27 cellular contexts compared by ENCODE assay signal in genomic region chr10:116827214-116827671, GRCh38. TPM values are rescaled to one million over a fixed set of nuclear protein-coding genes. Genes with fewer than 3 reads are reported as not detected.
DNase-seq lines count a peak whose midpoint lies in the region; ATAC-seq, FAIRE-seq and TF ChIP-seq lines count a peak whose summit lies in the region.
"Had no signal": no experiment of that assay in that cellular context is flagged by ENCODE, and none has a peak within 500 bp of the region (broad histone marks: within the 10 kb centered on the region; RNA-seq: fewer than 3 reads in every experiment).

No MANE protein-coding gene starts in this region.

- no peak overlapping the region for H3K4me2 ChIP-seq in K562 (ENCODE audit: insufficient read depth, low read length)
- no peak overlapping the region for H3K4me2 ChIP-seq in HepG2 (ENCODE audit: low read depth, low read length)
- H3K4me2 ChIP-seq: BLaER1 treated with 17β-estradiol and CSF1 and Interleukin-3, amounts not matched to agents 10 nM and 100 nM; KMS-11 had no signal

- H3K4me1 Mint-ChIP-seq in Caco-2 (ENCODE audit: low read depth, unreplicated experiment) = no peaks in the 10 kb centered on the region
- H3K4me1 Mint-ChIP-seq: activated naive CD4-positive, alpha-beta T cell treated with anti-CD3 and anti-CD28 coated beads, Interleukin-2, amount 10 ng/mL, durations not matched to agents 7 days and 5 days had no signal

- FAIRE-seq in K562 (lab: Jason Lieb, UNC) (no peak), HepG2 (lab: Jason Lieb, UNC) (no peak), small intestine (lab: Jason Lieb, UNC) (no peak)

- H3K36me3 ChIP-seq in heart left ventricle (no peaks in the 10 kb centered on the region), K562 (ENCODE audit: control insufficient read depth, insufficient read depth, low read length) (no peaks in the 10 kb centered on the region), HepG2 (replicated peaks in 1 of 2; ENCODE audit: control insufficient read depth in 1 of 2, insufficient read depth in 2 of 2, low read length in 2 of 2) (no peaks in the 10 kb centered on the region), vagina (no peaks in the 10 kb centered on the region), Caco-2 (ENCODE audit: control insufficient read depth, insufficient read depth, low read length) (no peaks in the 10 kb centered on the region), small intestine (ENCODE audit: control insufficient read depth in 2 of 2, insufficient read depth in 2 of 2, low read length in 2 of 2) (no peaks in the 10 kb centered on the region)
- H3K36me3 ChIP-seq: BLaER1 treated with 17β-estradiol and CSF1 and Interleukin-3, amounts not matched to agents 10 nM and 100 nM; ovary; right atrium auricular region had no signal

- in situ Hi-C loops in K562 (cut with MboI) (no loop called here), HepG2 (cut with HindIII; ENCODE audit: extremely low pct_ligation_motif_present, low pct_unique_long_range_greater_than_20kb) (no loop called here)

- CTCF ChIA-PET in K562 (lab: Yijun Ruan, JAX; ENCODE audit: low intra/inter-chr PET ratio) = no interaction called here
- CTCF ChIA-PET in HepG2 (lab: Yijun Ruan, JAX; ENCODE audit: low intra/inter-chr PET ratio, low total read pairs) = no interaction called here
- CTCF ChIA-PET in Caco-2 (lab: Charles Lee) = interaction anchor here (0.8 to 1.5 kb wide), 3 partner anchors 10 to 348 kb away, joined by 3 to 6 read pairs (median 6); no protein-coding TSS in a partner anchor

- intact Hi-C loops in cardiac septum (cut with DNase I) = no loop called here
- intact Hi-C loops in heart left ventricle (cut with DNase I) = no loop called here
- intact Hi-C loops in K562 (cut with micrococcal nuclease) = no loop called here
- intact Hi-C loops in HepG2 (cut with micrococcal nuclease; ENCODE audit: unreplicated experiment) = no loop called here
- intact Hi-C loops in vagina (cut with DNase I) = no loop called here
- intact Hi-C loops in Caco-2 (cut with micrococcal nuclease; ENCODE audit: unreplicated experiment) = no loop called here

- H3K27ac ChIP-seq in heart left ventricle (no peak overlapping the region), K562 (ENCODE audit: extremely low read depth, low read depth, low read length) (no peak overlapping the region), HepG2 (ENCODE audit: extremely low read length, insufficient read depth, low read length) (no peak overlapping the region), vagina (no peak overlapping the region), small intestine (ENCODE audit: low read depth in 1 of 2, low read length in 1 of 2) (no peak overlapping the region)
- H3K27ac ChIP-seq: 22Rv1; BLaER1 treated with 17β-estradiol and CSF1 and Interleukin-3, amounts not matched to agents 10 nM and 100 nM; KMS-11; ovary; right atrium auricular region; stomach; tibial nerve had no signal

- H3K79me2 ChIP-seq in K562 (ENCODE audit: control insufficient read depth, insufficient read depth, low read length) (no peaks in the 10 kb centered on the region), HepG2 (ENCODE audit: insufficient read depth, low read length) (no peaks in the 10 kb centered on the region)

- H3K9me3 ChIP-seq in heart left ventricle = no peaks in the 10 kb centered on the region
- H3K9me3 ChIP-seq in K562 (replicated peaks; ENCODE audit: control insufficient read depth, insufficient read depth, low read depth, low read length) = no peaks in the 10 kb centered on the region
- H3K9me3 ChIP-seq in HepG2 (ENCODE audit: low read length) = no peaks in the 10 kb centered on the region
- no peaks in the 10 kb centered on the region for H3K9me3 ChIP-seq in vagina
- H3K9me3 ChIP-seq in Caco-2 = no peaks in the 10 kb centered on the region
- H3K9me3 ChIP-seq in small intestine (ENCODE audit: control insufficient read depth, low read depth) = no peaks in the 10 kb centered on the region
- H3K9me3 ChIP-seq: ovary, right atrium auricular region, stomach, tibial nerve had no signal

- 76 to 88% (median 86%) methylated on average over 4 to 11 of the region's 11 CpGs for WGBS in heart left ventricle, 4 donors
- WGBS in K562 (ENCODE audit: insufficient coverage, low coverage, missing lambda C conversion rate) = 2% methylated on average over 8 of the region's 11 CpGs
- WGBS in HepG2 (ENCODE audit: low lambda C conversion rate) = 80% methylated on average over 2 of the region's 11 CpGs
- 90% methylated on average over 11 of the region's 11 CpGs for WGBS in small intestine, 3 donors

- H3K9me3 Mint-ChIP-seq in Caco-2 (ENCODE audit: unreplicated experiment) = no peaks in the 10 kb centered on the region
- H3K9me3 Mint-ChIP-seq: activated naive CD4-positive, alpha-beta T cell treated with anti-CD3 and anti-CD28 coated beads, Interleukin-2, amount 10 ng/mL, durations not matched to agents 7 days and 5 days had no signal

- DNase-seq in cardiac septum (ENCODE audit: low spot score) (peak; percentile 69), heart left ventricle (no peak), K562 (ENCODE audit: extremely low read depth in 1 of 4, low spot score in 3 of 4) (peak in 1 of 4 experiments; percentile 6), HepG2 (ENCODE audit: low spot score) (no peak), vagina (ENCODE audit: extremely low spot score in 2 of 2) (peak; percentile 75 to 84), Caco-2 (no peak), small intestine (no peak)
- DNase-seq: activated CD4-positive, CD25-positive, alpha-beta regulatory T cell treated with anti-CD3 and anti-CD28 coated beads, Interleukin-2, amount 50 U/mL, for 72 hours; activated naive CD4-positive, alpha-beta T cell treated with anti-CD3 and anti-CD28 coated beads, Interleukin-2, amount 10 ng/mL, durations not matched to agents 7 days and 5 days; activated T-cell treated with anti-CD3 and anti-CD28 coated beads, Interleukin-2, amount 50 U/mL, for 48 hours; mammary epithelial cell; NCI-H187 treated with DMSO at 0.1 percent for 48 hours; NCI-H2227 treated with DMSO at 0.1 percent for 48 hours; NCI-H748 treated with DMSO at 0.1 percent for 48 hours; OCI-M1; ovary; stimulated activated CD4-positive, alpha-beta T cell treated with anti-CD3 and anti-CD28 coated beads, Interleukin-12 subunit alpha, Interleukin-12 subunit beta, amount 100 ng/mL, for 4 hours; stomach had no signal

- H2AFZ ChIP-seq in K562 (ENCODE audit: low read depth, low read length) = no peak overlapping the region
- H2AFZ ChIP-seq in HepG2 (ENCODE audit: low read length) = no peak overlapping the region

- no peaks in the 10 kb centered on the region for H3K9me1 ChIP-seq in K562 (ENCODE audit: control insufficient read depth, insufficient read depth, low read length)

- BruUV-seq in K562 (replicated peaks; lab: Mats Ljungman, UMichigan) = no TSS peak
- BruUV-seq in HepG2 (replicated peaks; lab: Mats Ljungman, UMichigan) = no TSS peak
- BruUV-seq in Caco-2 (replicated peaks; lab: Mats Ljungman, UMichigan) = no TSS peak

- no peak for TF ChIP-seq RAD21 in K562 (CRISPR knock-in tag; conservative IDR thresholded peaks at IDR 0.05 in 1 of 2, IDR thresholded peaks at IDR 0.05 in 1 of 2)
- no peak for TF ChIP-seq RAD21 in HepG2 (CRISPR knock-in tag; IDR thresholded peaks at IDR 0.05)

- no peak overlapping the region for H3K4me3 ChIP-seq in heart left ventricle
- no peak overlapping the region for H3K4me3 ChIP-seq in K562
- H3K4me3 ChIP-seq in HepG2 (replicated peaks in 1 of 3; ENCODE audit: insufficient read depth in 1 of 3, low read depth in 2 of 3, low read length in 3 of 3) = no peak overlapping the region
- H3K4me3 ChIP-seq in vagina = no peak overlapping the region
- H3K4me3 ChIP-seq in Caco-2 (ENCODE audit: low read depth, low read length) = no peak overlapping the region
- no peak overlapping the region for H3K4me3 ChIP-seq in small intestine (ENCODE audit: low read depth in 1 of 2, low read length in 2 of 2)
- H3K4me3 ChIP-seq: BLaER1 treated with 17β-estradiol and CSF1 and Interleukin-3, amounts not matched to agents 10 nM and 100 nM; ovary; right atrium auricular region; stomach; tibial nerve had no signal

- ATAC-seq in heart left ventricle (no peak), K562 (peak; percentile 49; the same call in 1 of the 3 replicates), HepG2 (no peak; the same call in 2 of the 3 replicates), GM21717 (IDR thresholded peaks at IDR 0.05; ENCODE audit: unreplicated experiment) (no peak)
- ATAC-seq: Right ventricle myocardium inferior had no signal

- no peaks in the 10 kb centered on the region for H3K4me1 ChIP-seq in heart left ventricle
- H3K4me1 ChIP-seq in K562 (replicated peaks in 1 of 2; ENCODE audit: control insufficient read depth in 2 of 2, insufficient read depth in 2 of 2, low read length in 2 of 2) = 0 out of 5 replicates have a peak, but pooled peaks cover 0 to 3% of the 10 kb centered on the region in 2 experiments
- H3K4me1 ChIP-seq in HepG2 (ENCODE audit: insufficient read depth, low read length) = no peaks in the 10 kb centered on the region
- H3K4me1 ChIP-seq in vagina = no peaks in the 10 kb centered on the region
- no peaks in the 10 kb centered on the region for H3K4me1 ChIP-seq in Caco-2
- H3K4me1 ChIP-seq in small intestine (ENCODE audit: control insufficient read depth in 2 of 2, insufficient read depth in 1 of 2, low read depth in 1 of 2, low read length in 1 of 2) = no peaks in the 10 kb centered on the region
- H3K4me1 ChIP-seq: BLaER1 treated with 17β-estradiol and CSF1 and Interleukin-3, amounts not matched to agents 10 nM and 100 nM; stomach; tibial nerve had no signal

- H3K27me3 Mint-ChIP-seq in Caco-2 (ENCODE audit: insufficient read depth, unreplicated experiment) = peaks cover 8% of the 10 kb centered on the region

- H4K20me1 ChIP-seq in K562 (replicated peaks; ENCODE audit: control insufficient read depth, insufficient read depth, low read length) = no peaks in the 10 kb centered on the region
- no peaks in the 10 kb centered on the region for H4K20me1 ChIP-seq in HepG2 (ENCODE audit: insufficient read depth, low read length)
- H4K20me1 ChIP-seq: BLaER1 treated with 17β-estradiol and CSF1 and Interleukin-3, amounts not matched to agents 10 nM and 100 nM had no signal

- TF ChIP-seq CTCF in heart left ventricle (IDR thresholded peaks at IDR 0.05) = no peak
- TF ChIP-seq CTCF in K562 (IDR thresholded peaks at IDR 0.05 in 2 of 3, conservative IDR thresholded peaks at IDR 0.05 in 1 of 3; ENCODE audit: insufficient read depth in 2 of 3, low read depth in 1 of 3, low read length in 3 of 3) = peak in 1 of 3 experiments; percentile 9; a peak in 1 of 6 replicates
- TF ChIP-seq CTCF in HepG2 (CRISPR knock-in tag; IDR thresholded peaks at IDR 0.05) = peak; percentile 18; the same call in 1 of the 2 replicates
- no peak for TF ChIP-seq CTCF in vagina (IDR thresholded peaks at IDR 0.05)
- peak in 1 of 2 experiments; percentile 25 for TF ChIP-seq CTCF in Caco-2 (IDR thresholded peaks at IDR 0.05; ENCODE audit: insufficient read depth in 1 of 2, low read depth in 1 of 2, low read length in 1 of 2, severe bottlenecking in 1 of 2, unreplicated experiment in 1 of 2)

- no peak for TF ChIP-seq EP300 in K562 (IDR thresholded peaks at IDR 0.05; ENCODE audit: low read length)
- TF ChIP-seq EP300 in HepG2 (IDR thresholded peaks at IDR 0.05; ENCODE audit: low read depth in 2 of 2, low read length in 2 of 2) = no peak
- no peak for TF ChIP-seq EP300 in HepG2 (CRISPR knock-in tag; IDR thresholded peaks at IDR 0.05; ENCODE audit: borderline replicate concordance)

- POLR2A ChIA-PET in K562 (lab: Yijun Ruan, JAX) (interaction anchor here (1.0 kb wide), 2 partner anchors 18 to 26 kb away, joined by 3 to 4 read pairs; no protein-coding TSS in a partner anchor), HepG2 (lab: Yijun Ruan, JAX) (no interaction called here), Caco-2 (lab: Charles Lee) (no interaction called here)

- no peak overlapping the region for H3K4me3 Mint-ChIP-seq in Caco-2 (ENCODE audit: unreplicated experiment)
- H3K4me3 Mint-ChIP-seq: activated naive CD4-positive, alpha-beta T cell treated with anti-CD3 and anti-CD28 coated beads, Interleukin-2, amount 10 ng/mL, durations not matched to agents 7 days and 5 days had no signal

- H3K9ac ChIP-seq in K562 (ENCODE audit: insufficient read depth in 1 of 2, low read depth in 2 of 2, low read length in 2 of 2) = no peak overlapping the region
- H3K9ac ChIP-seq in HepG2 (ENCODE audit: insufficient read depth, low read depth, low read length) = no peak overlapping the region
- H3K9ac ChIP-seq: BLaER1 treated with 17β-estradiol and CSF1 and Interleukin-3, amounts not matched to agents 10 nM and 100 nM; KMS-11 had no signal

- H3K36me3 Mint-ChIP-seq in Caco-2 (ENCODE audit: insufficient read depth, unreplicated experiment) = no peaks in the 10 kb centered on the region
- H3K36me3 Mint-ChIP-seq: activated naive CD4-positive, alpha-beta T cell treated with anti-CD3 and anti-CD28 coated beads, Interleukin-2, amount 10 ng/mL, durations not matched to agents 7 days and 5 days had no signal

- TF ChIP-seq POLR2A in heart left ventricle (IDR thresholded peaks at IDR 0.05) (no peak), K562 (conservative IDR thresholded peaks at IDR 0.05) (no peak), HepG2 (IDR thresholded peaks at IDR 0.05; ENCODE audit: insufficient read depth in 1 of 2, low read depth in 2 of 2, low read length in 2 of 2) (no peak), vagina (IDR thresholded peaks at IDR 0.05) (no peak)

- no peaks in the 10 kb centered on the region for H3K27me3 ChIP-seq in heart left ventricle
- H3K27me3 ChIP-seq in K562 (ENCODE audit: control insufficient read depth in 2 of 2, insufficient read depth in 2 of 2, low read length in 2 of 2) = peaks cover 2 to 37% of the 10 kb centered on the region in 2 experiments; a peak in 2 of 5 replicates
- H3K27me3 ChIP-seq in HepG2 (ENCODE audit: control insufficient read depth in 1 of 2, insufficient read depth in 2 of 2, low read length in 2 of 2) = peaks cover 0 to 1% of the 10 kb centered on the region in 2 experiments; a peak in 1 of 5 replicates
- no peaks in the 10 kb centered on the region for H3K27me3 ChIP-seq in vagina
- H3K27me3 ChIP-seq in Caco-2 (replicated peaks; ENCODE audit: control insufficient read depth, insufficient read depth, low read length) = no peaks in the 10 kb centered on the region
- H3K27me3 ChIP-seq in small intestine (ENCODE audit: control insufficient read depth in 2 of 2, insufficient read depth in 2 of 2, low read length in 2 of 2) = no peaks in the 10 kb centered on the region
- H3K27me3 ChIP-seq: BLaER1 treated with 17β-estradiol and CSF1 and Interleukin-3, amounts not matched to agents 10 nM and 100 nM; ovary; right atrium auricular region; stomach; tibial nerve had no signal

- H3K27ac Mint-ChIP-seq in Caco-2 (ENCODE audit: unreplicated experiment) = no peak overlapping the region
- H3K27ac Mint-ChIP-seq: activated naive CD4-positive, alpha-beta T cell treated with anti-CD3 and anti-CD28 coated beads, Interleukin-2, amount 10 ng/mL, durations not matched to agents 7 days and 5 days had no signal

RNA-seq across cellular contexts. Expression of gene ENO4, which starts 22.1 kb away (rescaled TPM):
- not detected for total RNA-seq in cardiac septum
- total RNA-seq in heart left ventricle = 1 to 10 TPM in 1 of 9 donors, under 1 TPM in 2, not detected in 6; 0.07 to 1.8 (median 0.32) TPM
- polyA plus RNA-seq in heart left ventricle = under 1 TPM in 1 of 2 donors, not detected in 1; 0.03 TPM
- total RNA-seq in K562 (2011; cell fraction: chromatin; rRNA removed; ENCODE audit: low replicate concordance) = not detected in 2 replicates
- not detected in 2 replicates for total RNA-seq in K562 (2011; cell fraction: nucleolus; rRNA removed)
- total RNA-seq in K562 (2011; cell fraction: nucleoplasm; rRNA removed) = not detected in 2 replicates
- not detected in 2 replicates for total RNA-seq in K562 (2014; rRNA removed)
- total RNA-seq in K562 (2014; rRNA removed; fragmentation: Illumina TruSeq; extraction: Trizol) = not detected in 2 replicates
- not detected in 2 replicates for total RNA-seq in K562 (2015; rRNA removed; fragmentation: Illumina TruSeq; extraction: Trizol)
- not detected in 2 replicates for total RNA-seq in K562 (2021)
- polyA plus RNA-seq in K562 (2011; rRNA removed) = not detected in 2 replicates
- not detected in 2 replicates for polyA plus RNA-seq in K562 (2011; cell fraction: cytosol; rRNA removed)
- not detected in 2 replicates for polyA plus RNA-seq in K562 (2011; cell fraction: nucleus; rRNA removed)
- polyA plus RNA-seq in K562 (2012) = 0.17 and 0.22 TPM in 2 replicates
- polyA plus RNA-seq in K562 (2014; fragmentation: Illumina TruSeq; extraction: Trizol) = not detected in 2 replicates
- under 1 TPM in 1 of 2 experiments, not detected in 1; 0.07 TPM for polyA plus RNA-seq in K562 (2014; fragmentation: Nextera tagmentation; extraction: Ambion mirVana)
- not detected in 2 replicates for polyA plus RNA-seq in K562 (2014; rRNA removed)
- polyA minus RNA-seq in K562 (2011; rRNA and poly(A)+ RNA removed) = not detected in 2 replicates
- not detected in 2 replicates for polyA minus RNA-seq in K562 (2011; cell fraction: cytosol; rRNA and poly(A)+ RNA removed)
- polyA minus RNA-seq in K562 (2011; cell fraction: nucleus; rRNA and poly(A)+ RNA removed) = not detected in 2 replicates
- total RNA-seq in HepG2 (2016; rRNA removed; fragmentation: Illumina TruSeq; extraction: Trizol) = not detected in 2 replicates
- not detected in 2 replicates for total RNA-seq in HepG2 (2016; cell fraction: cytosol; rRNA removed; fragmentation: Illumina TruSeq; extraction: Trizol; ENCODE audit: low read depth)
- total RNA-seq in HepG2 (2016; cell fraction: insoluble cytoplasmic fraction; rRNA removed; fragmentation: Illumina TruSeq; extraction: Trizol) = not detected in 2 replicates
- not detected in 2 replicates for total RNA-seq in HepG2 (2016; cell fraction: membrane; rRNA removed; fragmentation: Illumina TruSeq; extraction: Trizol)
- total RNA-seq in HepG2 (2016; cell fraction: nucleus; rRNA removed; fragmentation: Illumina TruSeq; extraction: Trizol) = not detected in 2 replicates
- not detected in 2 replicates for polyA plus RNA-seq in HepG2 (2011; rRNA removed)
- not detected in 2 replicates for polyA plus RNA-seq in HepG2 (2011; cell fraction: cytosol; rRNA removed)
- polyA plus RNA-seq in HepG2 (2011; cell fraction: nucleus; rRNA removed) = not detected in 2 replicates
- polyA plus RNA-seq in HepG2 (2012) = 0.21 TPM in 1 of 2 replicates, not detected in the other
- not detected in 2 replicates for polyA plus RNA-seq in HepG2 (2016; cell fraction: cytosol; fragmentation: Illumina TruSeq; extraction: Trizol; ENCODE audit: low read depth)
- polyA plus RNA-seq in HepG2 (2016; cell fraction: insoluble cytoplasmic fraction; fragmentation: Illumina TruSeq; extraction: Trizol; ENCODE audit: low read depth) = not detected in 2 replicates
- not detected in 2 replicates for polyA plus RNA-seq in HepG2 (2016; cell fraction: membrane; fragmentation: Illumina TruSeq; extraction: Trizol; ENCODE audit: low read depth)
- not detected in 2 replicates for polyA plus RNA-seq in HepG2 (2016; cell fraction: nucleus; fragmentation: Illumina TruSeq; extraction: Trizol; ENCODE audit: insufficient read depth, low read depth)
- polyA minus RNA-seq in HepG2 (2011; rRNA and poly(A)+ RNA removed; ENCODE audit: low replicate concordance) = not detected in 2 replicates
- polyA minus RNA-seq in HepG2 (2011; cell fraction: cytosol; rRNA and poly(A)+ RNA removed) = not detected in 2 replicates
- polyA minus RNA-seq in HepG2 (2011; cell fraction: nucleus; rRNA and poly(A)+ RNA removed) = not detected in 2 replicates
- not detected for total RNA-seq in vagina
- total RNA-seq in Caco-2 (2022) = not detected in 2 replicates
- polyA plus RNA-seq in small intestine = under 1 TPM in 1 of 3 donors, not detected in 2; 0.03 TPM
- total RNA-seq: activated CD8-positive, alpha-beta memory T cell treated with anti-CD3 and anti-CD28 coated beads for 36 hours; glomerular endothelial cell; mammary epithelial cell; Right ventricle myocardium inferior had no signal

Comparison
In these comparisons a context has a peak if more than half of its experiments do, and no peak if none do; other contexts are left out.
1. DNase-seq: peak in cardiac septum (single experiment) and vagina (2 of 2); none in heart left ventricle (0 of 5), HepG2 (single experiment), Caco-2 (0 of 2) and small intestine (single experiment).